Comparison of ENCODE assay signal across 23 cellular contexts in the genomic region with DNA sequence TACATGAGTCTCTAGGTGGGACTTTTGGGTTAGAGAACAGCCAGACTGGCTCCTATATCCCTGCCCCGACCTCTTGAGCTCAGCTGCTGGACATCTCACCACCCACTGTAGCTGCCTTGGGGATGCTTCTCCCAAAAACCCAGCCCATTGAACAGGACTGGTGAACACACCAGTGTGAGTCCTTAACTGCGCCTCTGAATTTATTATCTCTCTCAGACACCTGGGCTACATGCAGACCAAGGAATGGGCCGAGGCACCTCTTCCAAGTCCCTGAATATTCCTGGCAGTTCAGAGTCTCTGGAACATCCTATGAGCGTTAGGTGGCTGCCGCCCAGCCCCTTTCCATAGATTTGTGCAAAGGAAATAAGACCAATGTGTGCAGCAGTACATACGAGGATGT.
DNase-seq lines count a peak whose midpoint lies in the region; ATAC-seq and TF ChIP-seq lines count a peak whose summit lies in the region.
"Had no signal": no experiment of that assay in that cellular context is flagged by ENCODE, and none has a peak within 500 bp of the region (broad histone marks: within the 10 kb centered on the region; RNA-seq: fewer than 3 reads in every experiment).

No MANE protein-coding gene starts in this region.

- H3K36me3 Mint-ChIP-seq in CD4-positive, alpha-beta memory T cell = peaks cover 0 to 30% of the 10 kb centered on the region in 2 donors
- H3K36me3 Mint-ChIP-seq in glutamatergic neuron (ENCODE audit: unreplicated experiment) = no peaks in the 10 kb centered on the region
- H3K36me3 Mint-ChIP-seq in stimulated activated effector memory CD8-positive, alpha-beta T cell treated with anti-CD3 and anti-CD28 coated beads, Interleukin-12 subunit alpha, Interleukin-12 subunit beta, amount 100 ng/mL, for 72 hours = peaks cover 52% of the 10 kb centered on the region

- H3K27ac Mint-ChIP-seq in CD4-positive, alpha-beta memory T cell = peak overlapping the region in 6 of 7 donors; percentile 60 to 88 (median 76)
- H3K27ac Mint-ChIP-seq in glutamatergic neuron (ENCODE audit: unreplicated experiment) = peak overlapping the region; percentile 38
- peak overlapping the region; percentile 90 for H3K27ac Mint-ChIP-seq in stimulated activated effector memory CD8-positive, alpha-beta T cell treated with anti-CD3 and anti-CD28 coated beads, Interleukin-12 subunit alpha, Interleukin-12 subunit beta, amount 100 ng/mL, for 72 hours
- H3K27ac Mint-ChIP-seq: activated CD8-positive, alpha-beta T cell treated with anti-CD3 and anti-CD28 coated beads for 36 hours had no signal

- peaks cover 14% of the 10 kb centered on the region for H3K36me3 ChIP-seq in CD4-positive, alpha-beta memory T cell (ENCODE audit: insufficient read depth, low read length)
- H3K36me3 ChIP-seq: SJCRH30, transverse colon had no signal

- H3K27ac ChIP-seq in CD4-positive, alpha-beta memory T cell (ENCODE audit: low read depth, low read length) = no peak overlapping the region
- peak overlapping the region; percentile 97 for H3K27ac ChIP-seq in angular gyrus (ENCODE audit: low read depth, low read length)
- H3K27ac ChIP-seq: lower lobe of right lung, SJCRH30, transverse colon had no signal

- no peak overlapping the region for H3K4me3 ChIP-seq in CD4-positive, alpha-beta memory T cell (ENCODE audit: low read length in 2 of 2)
- H3K4me3 ChIP-seq: HAP-1, lower lobe of right lung, SJCRH30, transverse colon had no signal

- no peak overlapping the region for H3K4me3 Mint-ChIP-seq in CD4-positive, alpha-beta memory T cell
- peak overlapping the region; percentile 9 for H3K4me3 Mint-ChIP-seq in glutamatergic neuron (ENCODE audit: unreplicated experiment)
- H3K4me3 Mint-ChIP-seq in stimulated activated effector memory CD8-positive, alpha-beta T cell treated with anti-CD3 and anti-CD28 coated beads, Interleukin-12 subunit alpha, Interleukin-12 subunit beta, amount 100 ng/mL, for 72 hours = no peak overlapping the region
- H3K4me3 Mint-ChIP-seq: activated CD8-positive, alpha-beta T cell treated with anti-CD3 and anti-CD28 coated beads for 36 hours; T-helper 1 cell treated with Interleukin-12 subunit alpha and Interleukin-12 subunit beta and Interleukin-4 antibody, amounts not matched to agents 30 μg/mL and 1 μg/mL, for 36 hours had no signal

- DNase-seq in CD4-positive, alpha-beta memory T cell = no peak
- DNase-seq in glutamatergic neuron = no peak
- DNase-seq in stimulated activated effector memory CD8-positive, alpha-beta T cell treated with anti-CD3 and anti-CD28 coated beads, Interleukin-12 subunit alpha, Interleukin-12 subunit beta, amount 100 ng/mL, for 72 hours (ENCODE audit: low spot score in 2 of 2) = no peak
- DNase-seq in NCI-H1694 treated with DMSO at 0.1 percent for 48 hours (lab: John Stamatoyannopoulos, UW) = no peak
- no peak for DNase-seq in stimulated activated CD4-positive, alpha-beta T cell treated with anti-CD3 and anti-CD28 coated beads, Interleukin-2, amount 100 ng/mL, for 48 hours
- no peak for DNase-seq in activated CD4-positive, CD25-positive, alpha-beta regulatory T cell treated with anti-CD3 and anti-CD28 coated beads, Interleukin-2, amount 50 U/mL, for 72 hours
- DNase-seq: activated CD8-positive, alpha-beta T cell treated with anti-CD3 and anti-CD28 coated beads for 36 hours; activated naive CD4-positive, alpha-beta T cell treated with anti-CD3 and anti-CD28 coated beads, Interleukin-2, amount 50 U/mL, for 16 hours; COR-L47; cortex of kidney; Kasumi-1; lower lobe of right lung; NCI-H1092 treated with DMSO at 0.1 percent for 48 hours; NCI-H2029 treated with DMSO at 0.1 percent for 48 hours; NCI-H446; SJCRH30; transverse colon had no signal

- H3K27me3 Mint-ChIP-seq in CD4-positive, alpha-beta memory T cell = no peaks in the 10 kb centered on the region
- H3K27me3 Mint-ChIP-seq in glutamatergic neuron (ENCODE audit: unreplicated experiment) = peaks cover 18% of the 10 kb centered on the region
- H3K27me3 Mint-ChIP-seq: activated CD8-positive, alpha-beta T cell treated with anti-CD3 and anti-CD28 coated beads for 36 hours had no signal

- ATAC-seq in stimulated activated effector memory CD8-positive, alpha-beta T cell treated with anti-CD3 and anti-CD28 coated beads, Interleukin-12 subunit alpha, Interleukin-12 subunit beta, amount 100 ng/mL, for 72 hours = no peak
- no peak for ATAC-seq in GM18502 (IDR thresholded peaks at IDR 0.05; ENCODE audit: poor library complexity, unreplicated experiment)
- ATAC-seq: activated CD8-positive, alpha-beta T cell treated with anti-CD3 and anti-CD28 coated beads for 36 hours; lower lobe of right lung; Panc1; sciatic nerve had no signal

- CTCF ChIA-PET in CD4-positive, alpha-beta memory T cell (lab: Charles Lee; ENCODE audit: partially characterized antibody) = interaction anchor here (1.5 kb wide), 1 partner anchor 54 kb away, joined by 4 read pairs; no protein-coding TSS in a partner anchor

- no peaks in the 10 kb centered on the region for H3K9me3 ChIP-seq in CD4-positive, alpha-beta memory T cell (ENCODE audit: control insufficient read depth in 1 of 2, low read length in 2 of 2)
- H3K9me3 ChIP-seq: HAP-1, lower lobe of right lung, SJCRH30, transverse colon had no signal

- H3K9me3 Mint-ChIP-seq in CD4-positive, alpha-beta memory T cell = no peaks in the 10 kb centered on the region
- peaks cover 27% of the 10 kb centered on the region for H3K9me3 Mint-ChIP-seq in glutamatergic neuron (ENCODE audit: unreplicated experiment)
- H3K9me3 Mint-ChIP-seq in stimulated activated effector memory CD8-positive, alpha-beta T cell treated with anti-CD3 and anti-CD28 coated beads, Interleukin-12 subunit alpha, Interleukin-12 subunit beta, amount 100 ng/mL, for 72 hours = no peaks in the 10 kb centered on the region
- H3K9me3 Mint-ChIP-seq: activated CD8-positive, alpha-beta T cell treated with anti-CD3 and anti-CD28 coated beads for 36 hours; T-helper 1 cell treated with Interleukin-12 subunit alpha and Interleukin-12 subunit beta and Interleukin-4 antibody, amounts not matched to agents 30 μg/mL and 1 μg/mL, for 36 hours had no signal

- H3K4me1 Mint-ChIP-seq in CD4-positive, alpha-beta memory T cell = peaks cover 30 to 61% (median 40%) of the 10 kb centered on the region in 4 donors
- H3K4me1 Mint-ChIP-seq in glutamatergic neuron (ENCODE audit: low read depth, unreplicated experiment) = peaks cover 49% of the 10 kb centered on the region
- H3K4me1 Mint-ChIP-seq in stimulated activated effector memory CD8-positive, alpha-beta T cell treated with anti-CD3 and anti-CD28 coated beads, Interleukin-12 subunit alpha, Interleukin-12 subunit beta, amount 100 ng/mL, for 72 hours = peaks cover 47% of the 10 kb centered on the region

- no peaks in the 10 kb centered on the region for H3K27me3 ChIP-seq in CD4-positive, alpha-beta memory T cell (ENCODE audit: insufficient read depth, low read length)
- H3K27me3 ChIP-seq: SJCRH30, transverse colon had no signal

- intact Hi-C loops in CD4-positive, alpha-beta memory T cell (cut with micrococcal nuclease) = no loop called here

- H3K4me1 ChIP-seq in CD4-positive, alpha-beta memory T cell (ENCODE audit: insufficient read depth, low read length) = peaks cover 53% of the 10 kb centered on the region
- H3K4me1 ChIP-seq: HAP-1 had no signal

- POLR2A ChIA-PET in CD4-positive, alpha-beta memory T cell (lab: Charles Lee; ENCODE audit: partially characterized antibody) = no interaction called here

- TF ChIP-seq CTCF in glutamatergic neuron (IDR thresholded peaks at IDR 0.05; ENCODE audit: partially characterized antibody, unreplicated experiment) = no peak

Comparison
In these comparisons a context has a peak if more than half of its experiments do, and no peak if none do; other contexts are left out.
1. H3K27ac Mint-ChIP-seq: peak in every context shown above with its lines; median percentile 90 in stimulated activated effector memory CD8-positive, alpha-beta T cell treated with anti-CD3 and anti-CD28 coated beads, Interleukin-12 subunit alpha, Interleukin-12 subunit beta, amount 100 ng/mL, for 72 hours; 76 in CD4-positive, alpha-beta memory T cell; 38 in glutamatergic neuron.